In genomic region chr17:1179112-1179634, GRCh38 we compare ENCODE assay signal across 10 cellular contexts. TPM values are rescaled to one million over a fixed set of nuclear protein-coding genes. Genes with fewer than 3 reads are reported as not detected.
DNase-seq lines count a peak whose midpoint lies in the region; ATAC-seq, FAIRE-seq and TF ChIP-seq lines count a peak whose summit lies in the region.
"Had no signal": no experiment of that assay in that cellular context is flagged by ENCODE, and none has a peak within 500 bp of the region (broad histone marks: within the 10 kb centered on the region; RNA-seq: fewer than 3 reads in every experiment).

No MANE protein-coding gene starts in this region.

- H3K36me3 ChIP-seq in K562 (ENCODE audit: control insufficient read depth, insufficient read depth, low read length) (no peaks in the 10 kb centered on the region), tibial nerve (no peaks in the 10 kb centered on the region)

- no peaks in the 10 kb centered on the region; the same call in none of the 2 replicates for H4K20me1 ChIP-seq in K562 (replicated peaks; ENCODE audit: control insufficient read depth, insufficient read depth, low read length)

- no peak overlapping the region; a peak in 1 of 4 replicates for H3K9ac ChIP-seq in K562 (ENCODE audit: insufficient read depth in 1 of 2, low read depth in 2 of 2, low read length in 2 of 2)

- H2AFZ ChIP-seq in K562 (ENCODE audit: low read depth, low read length), result no peak overlapping the region

- TF ChIP-seq EP300 in K562 (IDR thresholded peaks at IDR 0.05; ENCODE audit: low read length) (no peak), tibial nerve (IDR thresholded peaks at IDR 0.05) (no peak)

- H3K27me3 ChIP-seq in K562 (ENCODE audit: control insufficient read depth in 2 of 2, insufficient read depth in 2 of 2, low read length in 2 of 2) (peaks cover 10 to 47% of the 10 kb centered on the region in 2 experiments; a peak in 3 of 5 replicates), tibial nerve (peaks cover 0 to 18% of the 10 kb centered on the region in 2 donors)

- H3K4me1 Mint-ChIP-seq in activated T-cell treated with anti-CD3 and anti-CD28 coated beads, Interleukin-2, amount 50 U/mL, for 4 hours (ENCODE audit: low read depth), result peaks cover 10% of the 10 kb centered on the region

- peaks cover 0 to 18% of the 10 kb centered on the region in 2 experiments; a peak in 2 of 5 replicates for H3K4me1 ChIP-seq in K562 (replicated peaks in 1 of 2; ENCODE audit: control insufficient read depth in 2 of 2, insufficient read depth in 2 of 2, low read length in 2 of 2)
- peaks cover 0 to 61% (median 32%) of the 10 kb centered on the region in 4 donors for H3K4me1 ChIP-seq in tibial nerve

- DNase-seq in activated T-cell treated with anti-CD3 and anti-CD28 coated beads, Interleukin-2, amount 50 U/mL, for 4 hours, result no peak
- no peak for DNase-seq in activated T-cell treated with anti-CD3 and anti-CD28 coated beads for 4 hours
- DNase-seq in K562 (ENCODE audit: extremely low read depth in 1 of 4, low spot score in 3 of 4), result peak in 1 of 4 experiments; percentile 17
- no peak for DNase-seq in lower leg skin (ENCODE audit: low spot score in 2 of 2)
- DNase-seq in tibial nerve (ENCODE audit: low spot score in 2 of 2), result no peak
- DNase-seq in SIG-M5 treated with dmso at 0.1 percent for 504 hours (lab: John Stamatoyannopoulos, UW; ENCODE audit: unreplicated experiment), result no peak
- DNase-seq in amygdala (lab: John Stamatoyannopoulos, UW), result no peak
- DNase-seq: DND-41, NCI-H1105 treated with DMSO at 0.1 percent for 48 hours had no signal

- CTCF ChIA-PET in K562 (lab: Yijun Ruan, JAX; ENCODE audit: low intra/inter-chr PET ratio), result no interaction called here

- intact Hi-C loops in K562 (cut with micrococcal nuclease), result no loop called here
- intact Hi-C loops in lower leg skin (cut with DNase I; ENCODE audit: low total_unique reads), result loop anchor here (10.0 kb wide), 1 partner anchor 54 kb away; no protein-coding TSS in a partner anchor

- no peaks in the 10 kb centered on the region for H3K9me3 ChIP-seq in K562 (replicated peaks; ENCODE audit: control insufficient read depth, insufficient read depth, low read depth, low read length)
- no peaks in the 10 kb centered on the region for H3K9me3 ChIP-seq in tibial nerve

- no peaks in the 10 kb centered on the region for H3K79me2 ChIP-seq in K562 (ENCODE audit: control insufficient read depth, insufficient read depth, low read length)

- no peaks in the 10 kb centered on the region for H3K9me3 Mint-ChIP-seq in activated T-cell treated with anti-CD3 and anti-CD28 coated beads, Interleukin-2, amount 50 U/mL, for 4 hours

- TF ChIP-seq POLR2A in K562 (conservative IDR thresholded peaks at IDR 0.05), result no peak
- no peak for TF ChIP-seq POLR2A in lower leg skin (IDR thresholded peaks at IDR 0.05)
- no peak for TF ChIP-seq POLR2A in tibial nerve (IDR thresholded peaks at IDR 0.05)

- peak overlapping the region; percentile 26 for H3K4me3 ChIP-seq in K562
- peak overlapping the region; percentile 53 for H3K4me3 ChIP-seq in lower leg skin (ENCODE audit: low read depth, poor library complexity, severe bottlenecking)
- peak overlapping the region; percentile 60 to 87 (median 80) for H3K4me3 ChIP-seq in tibial nerve

- no peak for TF ChIP-seq RAD21 in K562 (CRISPR knock-in tag; conservative IDR thresholded peaks at IDR 0.05 in 1 of 2, IDR thresholded peaks at IDR 0.05 in 1 of 2)

- no peak for TF ChIP-seq CTCF in K562 (IDR thresholded peaks at IDR 0.05 in 2 of 3, conservative IDR thresholded peaks at IDR 0.05 in 1 of 3; ENCODE audit: insufficient read depth in 2 of 3, low read depth in 1 of 3, low read length in 3 of 3)
- no peak for TF ChIP-seq CTCF in lower leg skin (IDR thresholded peaks at IDR 0.05)
- no peak for TF ChIP-seq CTCF in tibial nerve (IDR thresholded peaks at IDR 0.05)

- no peaks in the 10 kb centered on the region for H3K27me3 Mint-ChIP-seq in activated T-cell treated with anti-CD3 and anti-CD28 coated beads, Interleukin-2, amount 50 U/mL, for 4 hours (ENCODE audit: low read depth)

- FAIRE-seq in K562 (lab: Jason Lieb, UNC), result no peak

- H3K27ac ChIP-seq in K562 (ENCODE audit: extremely low read depth, low read depth, low read length) (no peak overlapping the region), tibial nerve (peak overlapping the region; percentile 44 to 82 (median 62))

- no peaks in the 10 kb centered on the region for H3K9me1 ChIP-seq in K562 (ENCODE audit: control insufficient read depth, insufficient read depth, low read length)

- H3K4me3 Mint-ChIP-seq in activated T-cell treated with anti-CD3 and anti-CD28 coated beads, Interleukin-2, amount 50 U/mL, for 4 hours, result peak overlapping the region; percentile 78

- in situ Hi-C loops in K562 (cut with MboI), result no loop called here

- POLR2A ChIA-PET in K562 (lab: Yijun Ruan, JAX), result no interaction called here

- ATAC-seq in activated T-cell treated with anti-CD3 and anti-CD28 coated beads, Interleukin-2, amount 50 U/mL, for 4 hours, result peak; percentile 18 to 23
- ATAC-seq in K562 (no peak), HG02870 (IDR thresholded peaks at IDR 0.05; ENCODE audit: unreplicated experiment) (no peak)

- no peaks in the 10 kb centered on the region for H3K36me3 Mint-ChIP-seq in activated T-cell treated with anti-CD3 and anti-CD28 coated beads, Interleukin-2, amount 50 U/mL, for 4 hours (ENCODE audit: insufficient read depth)

- BruUV-seq in K562 (replicated peaks; lab: Mats Ljungman, UMichigan), result no TSS peak

- 6% methylated on average over 14 of the region's 47 CpGs for WGBS in K562 (ENCODE audit: insufficient coverage, low coverage, missing lambda C conversion rate)
- WGBS in lower leg skin, 2 donors, result 1% methylated on average over 33 to 35 of the region's 47 CpGs
- WGBS in tibial nerve, 2 donors, result 1 to 5% methylated on average over 16 to 24 of the region's 47 CpGs

- H3K4me2 ChIP-seq in K562 (ENCODE audit: insufficient read depth, low read length), result peak overlapping the region; percentile 41; the same call in 1 of the 2 replicates

TF ChIP-seq in K562, 482 proteins besides CTCF, POLR2A, EP300 and RAD21 (continues in another document):
- TF ChIP-seq CC2D1A (IDR thresholded peaks at IDR 0.05) (peak; percentile 62; the same call in 1 of the 2 replicates), E4F1 (CRISPR knock-in tag; IDR thresholded peaks at IDR 0.05; ENCODE audit: borderline replicate concordance) (no peak), EGR1 (conservative IDR thresholded peaks at IDR 0.05) (peak; percentile 44), CREB1 (IDR thresholded peaks at IDR 0.05) (no peak), CREB1 (CRISPR knock-in tag; IDR thresholded peaks at IDR 0.05) (no peak)
- TF ChIP-seq, protein P1, sequence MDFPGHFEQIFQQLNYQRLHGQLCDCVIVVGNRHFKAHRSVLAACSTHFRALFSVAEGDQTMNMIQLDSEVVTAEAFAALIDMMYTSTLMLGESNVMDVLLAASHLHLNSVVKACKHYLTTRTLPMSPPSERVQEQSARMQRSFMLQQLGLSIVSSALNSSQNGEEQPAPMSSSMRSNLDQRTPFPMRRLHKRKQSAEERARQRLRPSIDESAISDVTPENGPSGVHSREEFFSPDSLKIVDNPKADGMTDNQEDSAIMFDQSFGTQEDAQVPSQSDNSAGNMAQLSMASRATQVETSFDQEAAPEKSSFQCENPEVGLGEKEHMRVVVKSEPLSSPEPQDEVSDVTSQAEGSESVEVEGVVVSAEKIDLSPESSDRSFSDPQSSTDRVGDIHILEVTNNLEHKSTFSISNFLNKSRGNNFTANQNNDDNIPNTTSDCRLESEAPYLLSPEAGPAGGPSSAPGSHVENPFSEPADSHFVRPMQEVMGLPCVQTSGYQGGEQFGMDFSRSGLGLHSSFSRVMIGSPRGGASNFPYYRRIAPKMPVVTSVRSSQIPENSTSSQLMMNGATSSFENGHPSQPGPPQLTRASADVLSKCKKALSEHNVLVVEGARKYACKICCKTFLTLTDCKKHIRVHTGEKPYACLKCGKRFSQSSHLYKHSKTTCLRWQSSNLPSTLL (IDR thresholded peaks at IDR 0.05), result peak; percentile 75; the same call in 1 of the 2 replicates

RNA-seq across cellular contexts. Expression of gene ABR, which starts 0.6 kb away (rescaled TPM):
- total RNA-seq in activated T-cell treated with anti-CD3 and anti-CD28 coated beads, Interleukin-2, amount 50 U/mL, for 4 hours, result 10 to 100 TPM; 41.0 to 44.7 (median 43.3) TPM
- 2.1 and 13.3 TPM in 2 replicates for total RNA-seq in K562 (2011; cell fraction: chromatin; rRNA removed; ENCODE audit: low replicate concordance)
- 1.7 and 2.3 TPM in 2 replicates for total RNA-seq in K562 (2011; cell fraction: nucleolus; rRNA removed)
- total RNA-seq in K562 (2011; cell fraction: nucleoplasm; rRNA removed), result 1.9 and 3.4 TPM in 2 replicates
- total RNA-seq in K562 (2014; rRNA removed), result 0.24 and 0.32 TPM in 2 replicates
- total RNA-seq in K562 (2014; rRNA removed; fragmentation: Illumina TruSeq; extraction: Trizol), result 0.69 and 0.77 TPM in 2 replicates
- 0.19 and 0.29 TPM in 2 replicates for total RNA-seq in K562 (2015; rRNA removed; fragmentation: Illumina TruSeq; extraction: Trizol)
- 1.6 and 1.8 TPM in 2 replicates for total RNA-seq in K562 (2021)
- 0.68 and 0.69 TPM in 2 replicates for polyA plus RNA-seq in K562 (2011; rRNA removed)
- 1.7 TPM in 2 replicates for polyA plus RNA-seq in K562 (2011; cell fraction: cytosol; rRNA removed)
- polyA plus RNA-seq in K562 (2011; cell fraction: nucleus; rRNA removed), result 2.2 and 2.4 TPM in 2 replicates
- 0.77 and 2.6 TPM in 2 replicates for polyA plus RNA-seq in K562 (2012)
- 0.43 and 0.71 TPM in 2 replicates for polyA plus RNA-seq in K562 (2014; fragmentation: Illumina TruSeq; extraction: Trizol)
- under 1 TPM in 1 of 2 experiments, not detected in 1; 0.11 TPM for polyA plus RNA-seq in K562 (2014; fragmentation: Nextera tagmentation; extraction: Ambion mirVana)
- 0.07 and 0.74 TPM in 2 replicates for polyA plus RNA-seq in K562 (2014; rRNA removed)
- 0.66 and 1.0 TPM in 2 replicates for polyA minus RNA-seq in K562 (2011; rRNA and poly(A)+ RNA removed)
- polyA minus RNA-seq in K562 (2011; cell fraction: cytosol; rRNA and poly(A)+ RNA removed), result 1.5 and 5.5 TPM in 2 replicates
- 1.2 and 3.4 TPM in 2 replicates for polyA minus RNA-seq in K562 (2011; cell fraction: nucleus; rRNA and poly(A)+ RNA removed)
- total RNA-seq in lower leg skin, result 10 to 100 TPM; 60.9 to 98.8 (median 88.3) TPM
- 100 to 1,000 TPM in 2 of 4 donors, 10 to 100 TPM in 2; 88.8 to 193 (median 133) TPM for total RNA-seq in tibial nerve

Comparison
In these comparisons a context has a peak if more than half of its experiments do, and no peak if none do; other contexts are left out.
1. ATAC-seq: peak in activated T-cell treated with anti-CD3 and anti-CD28 coated beads, Interleukin-2, amount 50 U/mL, for 4 hours (2 of 2); none in K562 (single experiment) and HG02870 (single experiment).
2. H3K4me3 ChIP-seq: peak in every context shown above with its lines; median percentile 80 in tibial nerve; 53 in lower leg skin; 26 in K562.